Comparison of ENCODE assay signal across 4 cellular contexts in the genomic region with DNA sequence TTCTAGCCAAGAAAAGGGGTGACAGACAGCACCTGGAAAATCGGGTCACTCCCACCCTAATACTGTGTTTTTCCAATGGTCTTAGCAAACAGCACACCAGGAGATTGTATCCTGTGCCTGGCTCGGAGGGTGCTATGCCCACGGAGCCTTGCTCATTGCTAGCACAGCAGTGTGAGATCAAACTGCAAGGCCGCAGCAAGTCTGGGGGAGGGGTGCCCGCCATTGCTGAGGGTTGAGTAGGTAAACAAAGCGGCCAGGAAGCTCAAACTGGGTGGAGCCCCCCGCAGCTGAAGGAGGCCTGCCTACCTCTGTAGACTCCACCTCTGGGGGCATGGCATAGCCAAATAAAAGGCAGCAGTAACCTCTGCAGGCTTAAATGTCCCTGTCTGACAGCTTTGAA. TPM values are rescaled to one million over a fixed set of nuclear protein-coding genes. Genes with fewer than 3 reads are reported as not detected.
"Had no signal": no experiment of that assay in that cellular context is flagged by ENCODE, and none has a peak within 500 bp of the region (broad histone marks: within the 10 kb centered on the region; RNA-seq: fewer than 3 reads in every experiment).

No MANE protein-coding gene starts in this region.

RNA-seq across cellular contexts. Expression of a gene that starts 35.7 kb away (rescaled TPM):
- total RNA-seq: LHCN-M2, M059J, MCF 10A, NCI-H460 had no signal
